Comparison of ENCODE assay signal across 7 cellular contexts in genomic region chr20:38281176-38281915, GRCh38. TPM values are rescaled to one million over a fixed set of nuclear protein-coding genes. Genes with fewer than 3 reads are reported as not detected.
"Had no signal": no experiment of that assay in that cellular context is flagged by ENCODE, and none has a peak within 500 bp of the region (broad histone marks: within the 10 kb centered on the region; RNA-seq: fewer than 3 reads in every experiment).

No MANE protein-coding gene starts in this region.

RNA-seq across cellular contexts. Expression of gene KIAA1755, which starts 20.8 kb away (rescaled TPM):
- total RNA-seq: activated CD8-positive, alpha-beta T cell treated with anti-CD3 and anti-CD28 coated beads, Interleukin-2, amount 10 ng/mL, durations not matched to agents 7 days and 5 days; activated naive CD4-positive, alpha-beta T cell treated with anti-CD3 and anti-CD28 coated beads, Interleukin-2, amount 50 U/mL, for 72 hours; natural killer cell treated with Interleukin-12 subunit alpha and Interleukin-12 subunit beta and Interleukin-15 and Interleukin-18, amount 100 ng/mL, for 72 hours had no signal
- polyA plus RNA-seq: immature natural killer cell had no signal

RNA-seq across cellular contexts. Expression of gene BPI, which starts 22.6 kb away (rescaled TPM):
- total RNA-seq: activated CD8-positive, alpha-beta T cell treated with anti-CD3 and anti-CD28 coated beads, Interleukin-2, amount 10 ng/mL, durations not matched to agents 7 days and 5 days; activated naive CD4-positive, alpha-beta T cell treated with anti-CD3 and anti-CD28 coated beads, Interleukin-2, amount 50 U/mL, for 72 hours; kidney epithelial cell; mesothelial cell of epicardium; natural killer cell treated with Interleukin-12 subunit alpha and Interleukin-12 subunit beta and Interleukin-15 and Interleukin-18, amount 100 ng/mL, for 72 hours; pulmonary artery endothelial cell had no signal
- polyA plus RNA-seq: immature natural killer cell had no signal
